ENCODE assay signal across 8 cellular contexts in genomic region chr1:208243522-208243850, GRCh38. TPM values are rescaled to one million over a fixed set of nuclear protein-coding genes. Genes with fewer than 3 reads are reported as not detected.
A peak's percentile ranks its signal among the peaks of the same experiment; 100 is the strongest.
DNase-seq lines count a peak whose midpoint lies in the region; ATAC-seq and TF ChIP-seq lines count a peak whose summit lies in the region.

No MANE protein-coding gene starts in this region.

- intact Hi-C loops in Calu3 (cut with micrococcal nuclease; ENCODE audit: unreplicated experiment): no loop called here

- H3K4me2 ChIP-seq in Loucy (ENCODE audit: low read depth, low read length, poor library complexity, severe bottlenecking): peak overlapping the region; percentile 89

- TF ChIP-seq CTCF in Calu3 (IDR thresholded peaks at IDR 0.05; ENCODE audit: unreplicated experiment) (no peak), Loucy (conservative IDR thresholded peaks at IDR 0.05; ENCODE audit: low read length) (no peak), brain (conservative IDR thresholded peaks at IDR 0.05) (no peak)

- H3K4me1 Mint-ChIP-seq in Calu3 (ENCODE audit: low read depth, unreplicated experiment): peaks cover 32% of the 10 kb centered on the region
- H3K4me1 Mint-ChIP-seq in brain: peaks cover 78% of the 10 kb centered on the region

- H3K36me3 ChIP-seq in Loucy (ENCODE audit: insufficient read depth, low read length): no peaks in the 10 kb centered on the region

- peaks cover 15% of the 10 kb centered on the region for H3K4me1 ChIP-seq in Loucy (ENCODE audit: insufficient read depth, low read length, poor library complexity, severe bottlenecking)

- H3K9me3 ChIP-seq in Loucy (ENCODE audit: insufficient read depth, low read depth, low read length): no peaks in the 10 kb centered on the region

- H3K27me3 Mint-ChIP-seq in Calu3 (ENCODE audit: unreplicated experiment): peaks cover 2% of the 10 kb centered on the region
- peaks cover 21% of the 10 kb centered on the region for H3K27me3 Mint-ChIP-seq in brain

- H3K27me3 ChIP-seq in Loucy (ENCODE audit: insufficient read depth, low read length, poor library complexity, severe bottlenecking): peaks cover 29% of the 10 kb centered on the region

- H3K9me2 ChIP-seq in Loucy (replicated peaks; ENCODE audit: low read depth, low read length): no peaks in the 10 kb centered on the region

- no peaks in the 10 kb centered on the region for H3F3A ChIP-seq in Loucy (ENCODE audit: low read depth)

- peak overlapping the region; percentile 93 for H3K4me3 Mint-ChIP-seq in Calu3 (ENCODE audit: low read depth, unreplicated experiment)
- H3K4me3 Mint-ChIP-seq in brain: peak overlapping the region; percentile 82 to 98 (median 96)

- peaks cover 22% of the 10 kb centered on the region for H3K36me3 Mint-ChIP-seq in Calu3 (ENCODE audit: insufficient read depth, unreplicated experiment)
- no peaks in the 10 kb centered on the region for H3K36me3 Mint-ChIP-seq in brain

- CTCF ChIA-PET in Calu3 (lab: Charles Lee): interaction anchor here (1.2 to 5.4 kb wide), 7 partner anchors 8 to 246 kb away, joined by 3 to 131 read pairs (median 13); no protein-coding TSS in a partner anchor

- H3K9ac ChIP-seq in Loucy (ENCODE audit: low read depth, low read length, poor library complexity, severe bottlenecking): peak overlapping the region; percentile 34

- peak overlapping the region; percentile 76 for H3K4me3 ChIP-seq in Loucy (ENCODE audit: low read length, poor library complexity, severe bottlenecking)

- no TSS peak for BruUV-seq in Calu3 (replicated peaks; lab: Mats Ljungman, UMichigan)

- ATAC-seq in left lobe of liver: peak; percentile 45
- ATAC-seq in GM21360 (IDR thresholded peaks at IDR 0.05; ENCODE audit: unreplicated experiment): no peak

- peak overlapping the region; percentile 61 for H3K27ac ChIP-seq in substantia nigra (ENCODE audit: low read depth, low read length, poor library complexity, severe bottlenecking)

- H3K79me2 ChIP-seq in Loucy (ENCODE audit: insufficient read depth, low read length): no peaks in the 10 kb centered on the region

- no peaks in the 10 kb centered on the region for H4K20me1 ChIP-seq in Loucy (ENCODE audit: insufficient read depth, low read length, poor library complexity, severe bottlenecking)

- no peak overlapping the region for H3K27ac Mint-ChIP-seq in Calu3 (ENCODE audit: unreplicated experiment)
- H3K27ac Mint-ChIP-seq in brain: peak overlapping the region in 4 of 5 experiments; percentile 51 to 98 (median 93)

- 0 out of 2 replicates have a peak overlapping the region, but pooled peaks have one; percentile 79 for H2AFZ ChIP-seq in Loucy (ENCODE audit: low read length)

- DNase-seq in Calu3 (no peak), left lobe of liver (ENCODE audit: low spot score) (no peak), substantia nigra (lab: John Stamatoyannopoulos, UW) (no peak), HPDE6-E6E7 (ENCODE audit: extremely low spot score) (no peak), NCI-H2107 (lab: John Stamatoyannopoulos, UW) (no peak)

- no peaks in the 10 kb centered on the region for H3K9me3 Mint-ChIP-seq in Calu3 (ENCODE audit: low read depth, unreplicated experiment)
- H3K9me3 Mint-ChIP-seq in brain: peaks cover 0 to 4% (median 0%) of the 10 kb centered on the region in 5 experiments

RNA-seq across cellular contexts. Expression of gene PLXNA2, which starts 0.7 kb away (rescaled TPM):
- total RNA-seq in Calu3 (2022) (16.2 and 21.9 TPM in 2 replicates), left lobe of liver (9.3 TPM)
- polyA plus RNA-seq in brain (ENCODE audit: insufficient read depth, low read depth, low replicate concordance): 5.7 TPM
